24 cellular contexts compared by ENCODE assay signal in genomic region chr2:77590298-77590917, GRCh38.
"Had no signal": no experiment of that assay in that cellular context is flagged by ENCODE, and none has a peak within 500 bp of the region (broad histone marks: within the 10 kb centered on the region; RNA-seq: fewer than 3 reads in every experiment).

No MANE protein-coding gene starts in this region.

- H3K4me3 ChIP-seq: adrenal gland, body of pancreas, coronary artery, dorsolateral prefrontal cortex, esophagus muscularis mucosa, gastroesophageal sphincter had no signal

- H3K4me1 ChIP-seq: adrenal gland, body of pancreas, esophagus muscularis mucosa, foreskin keratinocyte, gastroesophageal sphincter had no signal

- H3K36me3 ChIP-seq: adrenal gland, esophagus muscularis mucosa, gastroesophageal sphincter had no signal

- H3K9me3 ChIP-seq: adrenal gland, body of pancreas had no signal

- H3K27me3 ChIP-seq: adrenal gland, body of pancreas, dorsolateral prefrontal cortex, esophagus muscularis mucosa, foreskin keratinocyte, gastroesophageal sphincter had no signal

- H3K27ac ChIP-seq: adrenal gland, body of pancreas, coronary artery, dorsolateral prefrontal cortex, esophagus muscularis mucosa, foreskin keratinocyte, gastroesophageal sphincter had no signal

- ATAC-seq: activated CD8-positive, alpha-beta T cell treated with anti-CD3 and anti-CD28 coated beads for 36 hours; activated naive CD8-positive, alpha-beta T cell treated with anti-CD3 and anti-CD28 coated beads, Interleukin-2, amount 50 U/mL, for 24 hours; activated T-cell treated with anti-CD3 and anti-CD28 coated beads, Interleukin-2, amount 50 U/mL, for 4 hours; activated T-helper 17 cell treated with anti-CD3 and anti-CD28 coated beads, Interleukin-2, amount 50 U/mL, for 72 hours; body of pancreas; effector memory CD8-positive, alpha-beta T cell; foreskin keratinocyte; gastroesophageal sphincter had no signal

- DNase-seq: activated CD4-positive, alpha-beta T cell treated with anti-CD3 and anti-CD28 coated beads for 48 hours; activated CD4-positive, alpha-beta T cell treated with anti-CD3 and anti-CD28 coated beads, Interleukin-2, amount 50 U/mL, for 1 hour; activated CD4-positive, alpha-beta T cell treated with anti-CD3 and anti-CD28 coated beads, Interleukin-2, amount 50 U/mL, for 48 hours; activated CD8-positive, alpha-beta memory T cell treated with anti-CD3 and anti-CD28 coated beads for 24 hours; activated CD8-positive, alpha-beta T cell treated with anti-CD3 and anti-CD28 coated beads for 36 hours; activated effector memory CD4-positive, alpha-beta T cell treated with anti-CD3 and anti-CD28 coated beads, Interleukin-2, amount 50 U/mL, for 16 hours; activated naive CD4-positive, alpha-beta T cell treated with anti-CD3 and anti-CD28 coated beads for 36 hours; activated naive CD8-positive, alpha-beta T cell treated with anti-CD3 and anti-CD28 coated beads for 36 hours; activated naive CD8-positive, alpha-beta T cell treated with anti-CD3 and anti-CD28 coated beads, Interleukin-2, amount 50 U/mL, for 24 hours; activated T-cell treated with anti-CD3 and anti-CD28 coated beads, Interleukin-2, amount 50 U/mL, for 4 hours; adrenal gland; amygdala; body of pancreas; caudate nucleus; dorsolateral prefrontal cortex; effector CD4-positive, alpha-beta T cell; effector memory CD8-positive, alpha-beta T cell; erythroblast; foreskin keratinocyte; T-helper 2 cell had no signal
